7 cellular contexts compared by ENCODE assay signal in the genomic region with DNA sequence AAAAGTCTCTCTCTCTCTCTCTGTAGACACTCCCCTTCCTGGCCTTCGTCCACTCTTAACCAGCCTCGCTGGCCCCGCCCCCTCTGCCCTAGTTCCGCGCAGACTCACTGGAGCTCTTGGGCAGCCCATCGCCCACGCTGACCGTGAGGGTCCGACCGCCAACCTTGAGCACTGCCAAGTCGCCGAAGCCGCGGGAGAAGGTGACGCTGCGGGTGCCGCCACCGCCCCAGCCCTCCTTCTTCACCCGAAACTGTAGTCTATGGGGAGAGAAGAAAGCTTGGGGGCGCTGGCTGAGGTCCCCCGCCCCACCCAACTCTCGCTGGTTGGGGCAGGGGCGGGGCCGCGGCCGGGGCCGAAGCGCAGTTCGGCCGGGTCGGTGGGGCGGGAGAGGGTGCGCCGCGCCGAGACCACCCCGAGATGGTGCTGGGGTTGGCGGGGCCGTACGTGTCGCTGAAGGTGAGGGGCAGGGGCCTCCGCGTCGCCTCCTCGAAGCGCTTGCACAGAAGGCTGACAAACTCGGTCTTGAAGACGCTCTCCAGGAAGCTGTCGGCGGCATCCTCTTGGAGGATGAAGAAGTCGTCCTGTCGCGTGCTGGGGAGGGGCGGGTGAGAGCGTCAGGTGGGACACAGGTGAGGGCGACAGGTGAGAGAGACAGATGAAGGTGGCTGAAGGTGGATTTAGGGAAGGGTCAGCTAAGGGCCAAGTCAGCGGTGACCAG. TPM values are rescaled to one million over a fixed set of nuclear protein-coding genes. Genes with fewer than 3 reads are reported as not detected.
A peak's percentile ranks its signal among the peaks of the same experiment; 100 is the strongest.
DNase-seq lines count a peak whose midpoint lies in the region; ATAC-seq, FAIRE-seq and TF ChIP-seq lines count a peak whose summit lies in the region.

No MANE protein-coding gene starts in this region.

- H3K4me3 ChIP-seq in H7 (ENCODE audit: insufficient read depth, low read depth, low read length) (peak overlapping the region; percentile 69), endothelial cell of umbilical vein (replicated peaks in 1 of 3; ENCODE audit: insufficient read depth in 1 of 3, low read depth in 1 of 3, low read length in 3 of 3) (peak overlapping the region; percentile 46 to 85 (median 69)), thymus (ENCODE audit: low read length) (peak overlapping the region; percentile 24)

- peak; percentile 97 for DNase-seq in H7
- DNase-seq in endothelial cell of umbilical vein (ENCODE audit: low read depth, low spot score): peak; percentile 92
- DNase-seq in lung microvascular endothelial cell (ENCODE audit: low read depth in 2 of 2): peak; percentile 92
- DNase-seq in KBM-7: no peak

- no peak for TF ChIP-seq POLR2A in endothelial cell of umbilical vein (IDR thresholded peaks at IDR 0.05; ENCODE audit: low read depth, low read length)

- no peak for ATAC-seq in HG02678 (IDR thresholded peaks at IDR 0.05; ENCODE audit: unreplicated experiment)

- H3K4me1 ChIP-seq in endothelial cell of umbilical vein (ENCODE audit: control insufficient read depth, extremely low read depth, insufficient read depth, low read length) (peaks cover 7% of the 10 kb centered on the region), thymus (ENCODE audit: control insufficient read depth, insufficient read depth, low read length) (no peaks in the 10 kb centered on the region)

- H3K4me2 ChIP-seq in endothelial cell of umbilical vein (ENCODE audit: insufficient read depth, low read length): peak overlapping the region; percentile 51

- H3K79me2 ChIP-seq in endothelial cell of umbilical vein (ENCODE audit: control insufficient read depth, insufficient read depth, low read length): no peaks in the 10 kb centered on the region

- no peak for TF ChIP-seq CTCF in endothelial cell of umbilical vein (IDR thresholded peaks at IDR 0.05; ENCODE audit: extremely low read depth in 1 of 2, insufficient read depth in 1 of 2, low read depth in 1 of 2, low read length in 2 of 2)

- 90% methylated on average over 57 of the region's 57 CpGs for WGBS in thymus

- peaks cover 3% of the 10 kb centered on the region for H3K27me3 ChIP-seq in H7 (ENCODE audit: control insufficient read depth, insufficient read depth, low read length)
- H3K27me3 ChIP-seq in endothelial cell of umbilical vein (ENCODE audit: control insufficient read depth in 2 of 2, insufficient read depth in 2 of 2, low read length in 2 of 2): no peaks in the 10 kb centered on the region
- H3K27me3 ChIP-seq in thymus (ENCODE audit: control insufficient read depth, insufficient read depth): no peaks in the 10 kb centered on the region

- no peaks in the 10 kb centered on the region for H3K9me3 ChIP-seq in endothelial cell of umbilical vein (replicated peaks; ENCODE audit: control insufficient read depth, insufficient read depth, low read length)
- no peaks in the 10 kb centered on the region for H3K9me3 ChIP-seq in thymus (ENCODE audit: control insufficient read depth)

- H3K9me1 ChIP-seq in endothelial cell of umbilical vein (replicated peaks; ENCODE audit: control insufficient read depth, extremely low read depth, insufficient read depth, low read length): no peaks in the 10 kb centered on the region

- BruUV-seq in endothelial cell of umbilical vein (replicated peaks; lab: Mats Ljungman, UMichigan): no TSS peak

- in situ Hi-C loops in KBM-7 (cut with MboI; ENCODE audit: low pct_unique_long_range_greater_than_20kb, low sequenced_read_pairs): no loop called here

- dilution Hi-C loops in endothelial cell of umbilical vein (cut with MboI; ENCODE audit: extremely low pct_ligation_motif_present, low sequenced_read_pairs): loop anchor here (10.0 kb wide), 1 partner anchor 68 kb away; no protein-coding TSS in a partner anchor

- peak overlapping the region; percentile 75 for H3K27ac ChIP-seq in endothelial cell of umbilical vein (ENCODE audit: insufficient read depth, low read depth, low read length)
- no peak overlapping the region for H3K27ac ChIP-seq in thymus (ENCODE audit: low read depth)

- CTCF ChIA-PET in endothelial cell of umbilical vein (lab: Charles Lee): interaction anchor here (1.0 to 3.0 kb wide), 4 partner anchors 13 to 113 kb away, joined by 3 to 21 read pairs (median 4); partner anchors contain the start of genes MARCHF2 and ZNF414

- H3K36me3 ChIP-seq in H7 (replicated peaks; ENCODE audit: control insufficient read depth, insufficient read depth, low read length): no peaks in the 10 kb centered on the region
- no peaks in the 10 kb centered on the region for H3K36me3 ChIP-seq in endothelial cell of umbilical vein (ENCODE audit: control insufficient read depth in 2 of 2, extremely low read depth in 1 of 2, insufficient read depth in 2 of 2, low read length in 2 of 2)
- no peaks in the 10 kb centered on the region for H3K36me3 ChIP-seq in thymus (ENCODE audit: control insufficient read depth, insufficient read depth)

- POLR2A ChIA-PET in endothelial cell of umbilical vein (lab: Charles Lee): interaction anchor here (0.5 to 2.4 kb wide), 4 partner anchors 11 to 62 kb away, joined by 3 to 16 read pairs (median 3); partner anchors contain the start of gene ZNF414

- no peaks in the 10 kb centered on the region for H4K20me1 ChIP-seq in endothelial cell of umbilical vein (replicated peaks; ENCODE audit: control insufficient read depth, extremely low read depth, insufficient read depth, low read length)

- H3K9ac ChIP-seq in endothelial cell of umbilical vein (replicated peaks; ENCODE audit: extremely low read depth, insufficient read depth, low read length): peak overlapping the region; percentile 75

- no peak for FAIRE-seq in endothelial cell of umbilical vein (lab: Jason Lieb, UNC)

- intact Hi-C loops in endothelial cell of umbilical vein (cut with micrococcal nuclease): no loop called here

- H2AFZ ChIP-seq in endothelial cell of umbilical vein (ENCODE audit: low read depth, low read length): peak overlapping the region; percentile 94

TF ChIP-seq in PFSK-1, 5 proteins besides CTCF, POLR2A, EP300 and RAD21 (continues in another document):
- peak; percentile 58; the same call in 1 of the 2 replicates for TF ChIP-seq TAF1 (IDR thresholded peaks at IDR 0.05; ENCODE audit: borderline replicate concordance, insufficient read depth, low read length)
- no peak; the same call in 1 of the 2 replicates for TF ChIP-seq SIN3A (IDR thresholded peaks at IDR 0.05; ENCODE audit: borderline replicate concordance, insufficient read depth, low read length)
- peak; percentile 9 for TF ChIP-seq FOXP2 (optimal IDR thresholded peaks at IDR 0.05; ENCODE audit: borderline replicate concordance, extremely low read depth, extremely low read length, insufficient read depth)
- peak; percentile 87 for TF ChIP-seq POLR2AphosphoS5 (IDR thresholded peaks at IDR 0.05; ENCODE audit: low read depth, low read length)

TF ChIP-seq in endothelial cell of umbilical vein, 7 proteins besides CTCF, POLR2A, EP300 and RAD21 (continues in another document):
- TF ChIP-seq FOS (IDR thresholded peaks at IDR 0.05; ENCODE audit: borderline replicate concordance, insufficient read depth, low read length) (no peak), JUN (IDR thresholded peaks at IDR 0.05; ENCODE audit: borderline replicate concordance, insufficient read depth, insufficient read length, low read depth) (no peak), EZH2 (IDR thresholded peaks at IDR 0.05; ENCODE audit: borderline replicate concordance, low read depth, low read length, severe bottlenecking) (no peak), POLR2AphosphoS5 (IDR thresholded peaks at IDR 0.05; ENCODE audit: insufficient read depth, low read depth, low read length) (no peak), MYC (IDR thresholded peaks at IDR 0.05; ENCODE audit: low read depth, low read length) (no peak)

RNA-seq across cellular contexts. Expression of gene ZNF414, which starts 12.5 kb away (rescaled TPM):
- total RNA-seq in H7 (2014; rRNA removed; shearing (Covaris generic)): 7.6 and 13.1 TPM in 2 replicates
- 58.2 TPM for polyA plus RNA-seq in PFSK-1 (2012; ENCODE audit: insufficient read length, low read depth)
- 14.5 and 20.6 TPM in 2 replicates for total RNA-seq in endothelial cell of umbilical vein
- 10.6 and 11.6 TPM in 2 replicates for polyA plus RNA-seq in endothelial cell of umbilical vein
- 3.9 and 6.0 TPM in 2 replicates for polyA plus RNA-seq in endothelial cell of umbilical vein (2011; cell fraction: cytosol; rRNA removed)
- 10.6 and 11.8 TPM in 2 replicates for polyA plus RNA-seq in endothelial cell of umbilical vein (2011; cell fraction: nucleus; rRNA removed)
- polyA plus RNA-seq in endothelial cell of umbilical vein (2012): 5.5 and 18.9 TPM in 2 replicates
- polyA minus RNA-seq in endothelial cell of umbilical vein: 2.3 and 3.0 TPM in 2 replicates
- 13.2 TPM for polyA minus RNA-seq in endothelial cell of umbilical vein (2011; cell fraction: cytosol; rRNA and poly(A)+ RNA removed)
- 2.9 and 8.4 TPM in 2 replicates for polyA minus RNA-seq in endothelial cell of umbilical vein (2011; cell fraction: nucleus; rRNA and poly(A)+ RNA removed)
- total RNA-seq in lung microvascular endothelial cell: 2.2 and 2.4 TPM in 2 replicates
- 27.6 TPM for polyA plus RNA-seq in thymus

RNA-seq across cellular contexts. Expression of gene PRAM1, which starts 24.1 kb away (rescaled TPM):
- total RNA-seq in H7 (2014; rRNA removed; shearing (Covaris generic)): 0.07 TPM in 2 replicates
- 0.54 TPM for polyA plus RNA-seq in PFSK-1 (2012; ENCODE audit: insufficient read length, low read depth)
- total RNA-seq in endothelial cell of umbilical vein (0.31 TPM in 1 of 2 replicates, not detected in the other), lung microvascular endothelial cell (not detected in 2 replicates)
- polyA plus RNA-seq in endothelial cell of umbilical vein (0.14 TPM in 1 of 2 replicates, not detected in the other), thymus (7.5 TPM)
- not detected in 2 replicates for polyA plus RNA-seq in endothelial cell of umbilical vein (2011; cell fraction: cytosol; rRNA removed)
- 0.21 and 0.27 TPM in 2 replicates for polyA plus RNA-seq in endothelial cell of umbilical vein (2011; cell fraction: nucleus; rRNA removed)
- not detected in 2 replicates for polyA plus RNA-seq in endothelial cell of umbilical vein (2012)
- polyA minus RNA-seq in endothelial cell of umbilical vein: not detected in 2 replicates
- not detected for polyA minus RNA-seq in endothelial cell of umbilical vein (2011; cell fraction: cytosol; rRNA and poly(A)+ RNA removed)
- polyA minus RNA-seq in endothelial cell of umbilical vein (2011; cell fraction: nucleus; rRNA and poly(A)+ RNA removed): 0.19 TPM in 1 of 2 replicates, not detected in the other

RNA-seq across cellular contexts. Expression of gene MYO1F, which starts 50.7 kb away (rescaled TPM):
- 3.0 and 4.5 TPM in 2 replicates for total RNA-seq in H7 (2014; rRNA removed; shearing (Covaris generic))
- polyA plus RNA-seq in PFSK-1 (2012; ENCODE audit: insufficient read length, low read depth): 5.9 TPM
- total RNA-seq in endothelial cell of umbilical vein (0.07 and 0.22 TPM in 2 replicates), lung microvascular endothelial cell (0.22 and 0.40 TPM in 2 replicates)
- polyA plus RNA-seq in endothelial cell of umbilical vein (0.25 and 0.39 TPM in 2 replicates), thymus (20.8 TPM)
- polyA plus RNA-seq in endothelial cell of umbilical vein (2011; cell fraction: cytosol; rRNA removed): 0.13 and 0.24 TPM in 2 replicates
- polyA plus RNA-seq in endothelial cell of umbilical vein (2011; cell fraction: nucleus; rRNA removed): 0.06 and 0.25 TPM in 2 replicates
- polyA plus RNA-seq in endothelial cell of umbilical vein (2012): 0.44 and 0.80 TPM in 2 replicates
- 0.15 and 0.53 TPM in 2 replicates for polyA minus RNA-seq in endothelial cell of umbilical vein
- not detected for polyA minus RNA-seq in endothelial cell of umbilical vein (2011; cell fraction: cytosol; rRNA and poly(A)+ RNA removed)
- not detected in 2 replicates for polyA minus RNA-seq in endothelial cell of umbilical vein (2011; cell fraction: nucleus; rRNA and poly(A)+ RNA removed)
